Comparison of ENCODE assay signal across 4 cellular contexts in genomic region chr11:30034746-30035145, GRCh38. TPM values are rescaled to one million over a fixed set of nuclear protein-coding genes. Genes with fewer than 3 reads are reported as not detected.
"Had no signal": no experiment of that assay in that cellular context is flagged by ENCODE, and none has a peak within 500 bp of the region (broad histone marks: within the 10 kb centered on the region; RNA-seq: fewer than 3 reads in every experiment).

No MANE protein-coding gene starts in this region.

RNA-seq across cellular contexts. Expression of gene KCNA4, which starts 17.9 kb away (rescaled TPM):
- total RNA-seq: HepG2, HT1080, IMR-90 had no signal
- polyA plus RNA-seq: HepG2, IgD-negative memory B cell, IMR-90 had no signal
